Comparison of ENCODE assay signal across 12 cellular contexts in genomic region chr16:24737916-24738594, GRCh38. TPM values are rescaled to one million over a fixed set of nuclear protein-coding genes. Genes with fewer than 3 reads are reported as not detected.
DNase-seq lines count a peak whose midpoint lies in the region; ATAC-seq and TF ChIP-seq lines count a peak whose summit lies in the region.
"Had no signal": no experiment of that assay in that cellular context is flagged by ENCODE, and none has a peak within 500 bp of the region (broad histone marks: within the 10 kb centered on the region; RNA-seq: fewer than 3 reads in every experiment).

No MANE protein-coding gene starts in this region.

- no peaks in the 10 kb centered on the region for H3K9me3 Mint-ChIP-seq in CD4-positive, alpha-beta T cell
- H3K9me3 Mint-ChIP-seq: endodermal cell had no signal

- TF ChIP-seq EP300 in sigmoid colon (IDR thresholded peaks at IDR 0.05): no peak

- H3K36me3 ChIP-seq in SJSA1: peaks cover 48% of the 10 kb centered on the region
- H3K36me3 ChIP-seq in sigmoid colon: peaks cover 0 to 4% (median 0%) of the 10 kb centered on the region in 4 donors
- H3K36me3 ChIP-seq: ovary had no signal

- H3K27ac ChIP-seq in CD4-positive, alpha-beta T cell (ENCODE audit: low read depth, low read length): no peak overlapping the region
- H3K27ac ChIP-seq in SJSA1 (peak overlapping the region; percentile 43), sigmoid colon (peak overlapping the region; percentile 39 to 98 (median 95))

- POLR2A ChIA-PET in CD4-positive, alpha-beta T cell (lab: Charles Lee): no interaction called here

- ATAC-seq in CD4-positive, alpha-beta T cell (ENCODE audit: poor library complexity): no peak
- ATAC-seq in HG03378 (IDR thresholded peaks at IDR 0.05; ENCODE audit: unreplicated experiment): no peak

- intact Hi-C loops in CD4-positive, alpha-beta T cell (cut with DNase I, micrococcal nuclease): loop anchor here in 1 of 2 experiments (5.0 kb wide), 2 partner anchors 39 to 196 kb away; no protein-coding TSS in a partner anchor
- intact Hi-C loops in sigmoid colon (cut with DNase I): loop anchor here (10.0 kb wide), 1 partner anchor 193 kb away; no protein-coding TSS in a partner anchor

- no peak overlapping the region for H3K4me3 ChIP-seq in SJSA1
- H3K4me3 ChIP-seq in fibroblast of the aortic adventitia (ENCODE audit: low read depth, low read length): peak overlapping the region; percentile 25
- peak overlapping the region in 1 of 4 donors; percentile 5 for H3K4me3 ChIP-seq in sigmoid colon
- H3K4me3 ChIP-seq: ovary had no signal

- peak overlapping the region; percentile 34 for H3K4me3 Mint-ChIP-seq in CD4-positive, alpha-beta T cell
- H3K4me3 Mint-ChIP-seq: endodermal cell had no signal

- H3K36me3 Mint-ChIP-seq in CD4-positive, alpha-beta T cell (ENCODE audit: low read depth): peaks cover 39% of the 10 kb centered on the region

- no peaks in the 10 kb centered on the region for H3K27me3 ChIP-seq in CD4-positive, alpha-beta T cell (ENCODE audit: control insufficient read depth, insufficient read depth, low read length)
- H3K27me3 ChIP-seq in SJSA1 (replicated peaks): no peaks in the 10 kb centered on the region
- H3K27me3 ChIP-seq in sigmoid colon: no peaks in the 10 kb centered on the region
- H3K27me3 ChIP-seq: ovary had no signal

- H3K27ac Mint-ChIP-seq in CD4-positive, alpha-beta T cell: no peak overlapping the region
- H3K27ac Mint-ChIP-seq: endodermal cell had no signal

- CTCF ChIA-PET in CD4-positive, alpha-beta T cell (lab: Charles Lee): no interaction called here

- H3K4me1 Mint-ChIP-seq in CD4-positive, alpha-beta T cell (ENCODE audit: low read depth): peaks cover 98% of the 10 kb centered on the region

- TF ChIP-seq CTCF in CD4-positive, alpha-beta T cell (IDR thresholded peaks at IDR 0.05): no peak
- TF ChIP-seq CTCF in fibroblast of the aortic adventitia (IDR thresholded peaks at IDR 0.05; ENCODE audit: insufficient read depth, low read length) (no peak), sigmoid colon (IDR thresholded peaks at IDR 0.05) (no peak)

- WGBS in sigmoid colon, 2 donors: 70 to 80% methylated on average over 5 of the region's 5 CpGs

- H3K4me1 ChIP-seq in SJSA1 (replicated peaks) (peaks cover 22% of the 10 kb centered on the region), sigmoid colon (peaks cover 0 to 100% (median 92%) of the 10 kb centered on the region in 4 donors)

- DNase-seq in CD4-positive, alpha-beta T cell: no peak
- DNase-seq in SJSA1 (ENCODE audit: low read depth in 1 of 2, low spot score in 2 of 2) (no peak), fibroblast of the aortic adventitia (ENCODE audit: low read depth) (no peak), sigmoid colon (no peak), HuH-7.5 (ENCODE audit: low spot score) (no peak), glomerular visceral epithelial cell (ENCODE audit: extremely low spot score) (no peak)
- no peak for DNase-seq in activated CD4-positive, alpha-beta T cell treated with anti-CD3 and anti-CD28 coated beads for 48 hours
- DNase-seq: COR-L47, endodermal cell, NCI-H2029, ovary had no signal

- H3K9me3 ChIP-seq in CD4-positive, alpha-beta T cell (ENCODE audit: control insufficient read depth, low read length): no peaks in the 10 kb centered on the region
- H3K9me3 ChIP-seq in SJSA1 (replicated peaks) (no peaks in the 10 kb centered on the region), sigmoid colon (no peaks in the 10 kb centered on the region)
- H3K9me3 ChIP-seq: ovary had no signal

- H3K27me3 Mint-ChIP-seq in CD4-positive, alpha-beta T cell: no peaks in the 10 kb centered on the region

- TF ChIP-seq POLR2A in sigmoid colon (IDR thresholded peaks at IDR 0.05): no peak

RNA-seq across cellular contexts. Expression of gene TNRC6A, which starts 8.6 kb away (rescaled TPM):
- 10 to 100 TPM; 70.4 to 74.6 TPM for total RNA-seq in CD4-positive, alpha-beta T cell
- total RNA-seq in SJSA1 (2014; rRNA removed; shearing (Covaris generic)): 17.1 and 26.8 TPM in 2 replicates
- total RNA-seq in fibroblast of the aortic adventitia (ENCODE audit: low replicate concordance): 29.0 and 32.2 TPM in 2 replicates
- 100 to 1,000 TPM in 1 of 4 donors, 10 to 100 TPM in 3; 42.8 to 129 (median 64.9) TPM for total RNA-seq in sigmoid colon
- polyA plus RNA-seq in sigmoid colon: 10 to 100 TPM in 1 of 3 donors, 1 to 10 TPM in 2; 4.6 to 18.9 (median 5.4) TPM
